Comparison of ENCODE assay signal across 1 cellular context in the genomic region with DNA sequence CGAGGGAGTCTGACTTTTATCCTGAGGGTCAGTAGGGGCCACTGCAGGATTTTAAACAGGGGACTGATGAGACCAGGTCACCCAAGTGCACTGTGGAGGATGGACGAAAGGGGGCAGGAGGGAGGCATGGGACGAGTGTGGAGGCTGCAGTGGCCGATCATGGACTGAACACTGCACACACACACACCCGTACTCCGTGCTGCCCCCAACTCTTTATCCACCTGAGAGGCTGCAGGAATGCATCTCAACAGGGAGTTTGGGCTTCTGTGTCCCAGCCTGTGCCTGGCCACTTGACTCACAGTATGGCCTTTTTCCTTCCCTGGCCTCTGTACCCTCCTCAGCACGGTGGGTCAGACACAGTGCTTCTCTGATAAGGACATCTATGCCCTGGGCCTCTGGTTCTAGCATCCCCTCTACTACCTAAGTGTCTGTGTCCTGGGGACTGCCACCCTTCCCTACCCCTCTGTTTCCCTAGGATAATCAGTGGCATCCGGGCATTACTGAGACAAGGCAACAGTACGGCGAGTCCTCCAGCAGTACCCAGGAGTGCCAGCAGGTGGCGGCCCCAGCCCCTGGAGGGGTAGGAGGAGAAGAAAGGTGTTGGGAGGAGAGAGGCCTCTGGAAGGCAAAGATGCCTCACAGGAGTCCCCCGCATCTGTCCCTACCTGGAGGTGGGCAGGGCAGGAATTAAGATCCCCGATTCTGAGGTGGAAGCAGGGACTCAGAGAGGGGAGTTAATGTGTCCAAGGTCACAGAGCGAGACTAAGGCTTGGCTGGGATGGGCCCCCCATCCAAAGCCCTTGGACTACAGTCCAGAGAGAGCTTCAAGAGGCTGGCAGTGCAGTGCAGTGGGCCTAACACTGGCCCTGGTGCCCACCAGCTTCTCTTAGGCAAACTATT.
A peak's percentile ranks its signal among the peaks of the same experiment; 100 is the strongest.
TF ChIP-seq lines count a peak whose summit lies in the region.

No MANE protein-coding gene starts in this region.

TF ChIP-seq in K562, 482 proteins besides CTCF, POLR2A, EP300 and RAD21 (continued from another document and continues in another):
- TF ChIP-seq ZNF23 (CRISPR knock-in tag; IDR thresholded peaks at IDR 0.05) (no peak), STAG1 (CRISPR knock-in tag; IDR thresholded peaks at IDR 0.05; ENCODE audit: borderline replicate concordance) (peak; percentile 48; the same call in 1 of the 2 replicates), GTF2E2 (tag; IDR thresholded peaks at IDR 0.05) (no peak), TCF3 (CRISPR knock-in tag; IDR thresholded peaks at IDR 0.05) (no peak), ZNF146 (CRISPR knock-in tag; IDR thresholded peaks at IDR 0.05; ENCODE audit: unreplicated experiment) (no peak), ZC3H4 (CRISPR knock-in tag; IDR thresholded peaks at IDR 0.05; ENCODE audit: borderline replicate concordance) (no peak), ARHGAP35 (IDR thresholded peaks at IDR 0.05; ENCODE audit: partially characterized antibody) (no peak), POLR3A (IDR thresholded peaks at IDR 0.05; ENCODE audit: borderline replicate concordance, extremely low read depth, insufficient read depth, insufficient read length) (no peak), SP2 (IDR thresholded peaks at IDR 0.05; ENCODE audit: extremely low read depth, low read depth, low read length, poor library complexity, severe bottlenecking) (no peak), PHF20 (IDR thresholded peaks at IDR 0.05; ENCODE audit: partially characterized antibody) (no peak), DNMT1 (IDR thresholded peaks at IDR 0.05) (0 out of 2 replicates have a peak, but pooled peaks have one; percentile 32), SIN3B (IDR thresholded peaks at IDR 0.05; ENCODE audit: low read depth) (no peak), HNRNPLL (IDR thresholded peaks at IDR 0.05; ENCODE audit: low read depth, low read length, poor library complexity, severe bottlenecking) (no peak), KLF13 (tag; IDR thresholded peaks at IDR 0.05; ENCODE audit: borderline replicate concordance, low read depth) (no peak), CHCHD3 (CRISPR knock-in tag; IDR thresholded peaks at IDR 0.05) (no peak), ZSCAN32 (CRISPR knock-in tag; IDR thresholded peaks at IDR 0.05) (no peak), POLR2G (IDR thresholded peaks at IDR 0.05; ENCODE audit: low read depth, low read length) (no peak), ZFP36 (IDR thresholded peaks at IDR 0.05; ENCODE audit: low read depth, low read length, partially characterized antibody) (no peak), SMAD1 (IDR thresholded peaks at IDR 0.05; ENCODE audit: low read depth, low read length, partially characterized antibody) (no peak), SOX6 (IDR thresholded peaks at IDR 0.05) (no peak), SRSF9 (IDR thresholded peaks at IDR 0.05; ENCODE audit: borderline replicate concordance, low read depth, low read length) (no peak)
- TF ChIP-seq, protein P1, sequence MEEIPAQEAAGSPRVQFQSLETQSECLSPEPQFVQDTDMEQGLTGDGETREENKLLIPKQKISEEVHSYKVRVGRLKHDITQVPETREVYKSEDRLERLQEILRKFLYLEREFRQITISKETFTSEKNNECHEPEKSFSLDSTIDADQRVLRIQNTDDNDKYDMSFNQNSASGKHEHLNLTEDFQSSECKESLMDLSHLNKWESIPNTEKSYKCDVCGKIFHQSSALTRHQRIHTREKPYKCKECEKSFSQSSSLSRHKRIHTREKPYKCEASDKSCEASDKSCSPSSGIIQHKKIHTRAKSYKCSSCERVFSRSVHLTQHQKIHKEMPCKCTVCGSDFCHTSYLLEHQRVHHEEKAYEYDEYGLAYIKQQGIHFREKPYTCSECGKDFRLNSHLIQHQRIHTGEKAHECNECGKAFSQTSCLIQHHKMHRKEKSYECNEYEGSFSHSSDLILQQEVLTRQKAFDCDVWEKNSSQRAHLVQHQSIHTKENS (CRISPR knock-in tag; IDR thresholded peaks at IDR 0.05) = no peak
- TF ChIP-seq, protein P2, sequence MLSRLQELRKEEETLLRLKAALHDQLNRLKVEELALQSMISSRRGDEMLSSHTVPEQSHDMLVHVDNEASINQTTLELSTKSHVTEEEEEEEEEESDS (CRISPR knock-in tag; IDR thresholded peaks at IDR 0.05) = no peak
- TF ChIP-seq, protein P3, sequence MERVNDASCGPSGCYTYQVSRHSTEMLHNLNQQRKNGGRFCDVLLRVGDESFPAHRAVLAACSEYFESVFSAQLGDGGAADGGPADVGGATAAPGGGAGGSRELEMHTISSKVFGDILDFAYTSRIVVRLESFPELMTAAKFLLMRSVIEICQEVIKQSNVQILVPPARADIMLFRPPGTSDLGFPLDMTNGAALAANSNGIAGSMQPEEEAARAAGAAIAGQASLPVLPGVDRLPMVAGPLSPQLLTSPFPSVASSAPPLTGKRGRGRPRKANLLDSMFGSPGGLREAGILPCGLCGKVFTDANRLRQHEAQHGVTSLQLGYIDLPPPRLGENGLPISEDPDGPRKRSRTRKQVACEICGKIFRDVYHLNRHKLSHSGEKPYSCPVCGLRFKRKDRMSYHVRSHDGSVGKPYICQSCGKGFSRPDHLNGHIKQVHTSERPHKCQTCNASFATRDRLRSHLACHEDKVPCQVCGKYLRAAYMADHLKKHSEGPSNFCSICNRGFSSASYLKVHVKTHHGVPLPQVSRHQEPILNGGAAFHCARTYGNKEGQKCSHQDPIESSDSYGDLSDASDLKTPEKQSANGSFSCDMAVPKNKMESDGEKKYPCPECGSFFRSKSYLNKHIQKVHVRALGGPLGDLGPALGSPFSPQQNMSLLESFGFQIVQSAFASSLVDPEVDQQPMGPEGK (CRISPR knock-in tag; IDR thresholded peaks at IDR 0.05; ENCODE audit: borderline replicate concordance) = no peak
- TF ChIP-seq, protein P4, sequence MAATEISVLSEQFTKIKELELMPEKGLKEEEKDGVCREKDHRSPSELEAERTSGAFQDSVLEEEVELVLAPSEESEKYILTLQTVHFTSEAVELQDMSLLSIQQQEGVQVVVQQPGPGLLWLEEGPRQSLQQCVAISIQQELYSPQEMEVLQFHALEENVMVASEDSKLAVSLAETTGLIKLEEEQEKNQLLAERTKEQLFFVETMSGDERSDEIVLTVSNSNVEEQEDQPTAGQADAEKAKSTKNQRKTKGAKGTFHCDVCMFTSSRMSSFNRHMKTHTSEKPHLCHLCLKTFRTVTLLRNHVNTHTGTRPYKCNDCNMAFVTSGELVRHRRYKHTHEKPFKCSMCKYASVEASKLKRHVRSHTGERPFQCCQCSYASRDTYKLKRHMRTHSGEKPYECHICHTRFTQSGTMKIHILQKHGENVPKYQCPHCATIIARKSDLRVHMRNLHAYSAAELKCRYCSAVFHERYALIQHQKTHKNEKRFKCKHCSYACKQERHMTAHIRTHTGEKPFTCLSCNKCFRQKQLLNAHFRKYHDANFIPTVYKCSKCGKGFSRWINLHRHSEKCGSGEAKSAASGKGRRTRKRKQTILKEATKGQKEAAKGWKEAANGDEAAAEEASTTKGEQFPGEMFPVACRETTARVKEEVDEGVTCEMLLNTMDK (IDR thresholded peaks at IDR 0.05; ENCODE audit: borderline replicate concordance, insufficient read depth, low read depth, low read length, poor library complexity, severe bottlenecking) = no peak
- TF ChIP-seq, protein P5, sequence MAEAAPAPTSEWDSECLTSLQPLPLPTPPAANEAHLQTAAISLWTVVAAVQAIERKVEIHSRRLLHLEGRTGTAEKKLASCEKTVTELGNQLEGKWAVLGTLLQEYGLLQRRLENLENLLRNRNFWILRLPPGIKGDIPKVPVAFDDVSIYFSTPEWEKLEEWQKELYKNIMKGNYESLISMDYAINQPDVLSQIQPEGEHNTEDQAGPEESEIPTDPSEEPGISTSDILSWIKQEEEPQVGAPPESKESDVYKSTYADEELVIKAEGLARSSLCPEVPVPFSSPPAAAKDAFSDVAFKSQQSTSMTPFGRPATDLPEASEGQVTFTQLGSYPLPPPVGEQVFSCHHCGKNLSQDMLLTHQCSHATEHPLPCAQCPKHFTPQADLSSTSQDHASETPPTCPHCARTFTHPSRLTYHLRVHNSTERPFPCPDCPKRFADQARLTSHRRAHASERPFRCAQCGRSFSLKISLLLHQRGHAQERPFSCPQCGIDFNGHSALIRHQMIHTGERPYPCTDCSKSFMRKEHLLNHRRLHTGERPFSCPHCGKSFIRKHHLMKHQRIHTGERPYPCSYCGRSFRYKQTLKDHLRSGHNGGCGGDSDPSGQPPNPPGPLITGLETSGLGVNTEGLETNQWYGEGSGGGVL (CRISPR knock-in tag; IDR thresholded peaks at IDR 0.05) = no peak
- TF ChIP-seq, protein P6, sequence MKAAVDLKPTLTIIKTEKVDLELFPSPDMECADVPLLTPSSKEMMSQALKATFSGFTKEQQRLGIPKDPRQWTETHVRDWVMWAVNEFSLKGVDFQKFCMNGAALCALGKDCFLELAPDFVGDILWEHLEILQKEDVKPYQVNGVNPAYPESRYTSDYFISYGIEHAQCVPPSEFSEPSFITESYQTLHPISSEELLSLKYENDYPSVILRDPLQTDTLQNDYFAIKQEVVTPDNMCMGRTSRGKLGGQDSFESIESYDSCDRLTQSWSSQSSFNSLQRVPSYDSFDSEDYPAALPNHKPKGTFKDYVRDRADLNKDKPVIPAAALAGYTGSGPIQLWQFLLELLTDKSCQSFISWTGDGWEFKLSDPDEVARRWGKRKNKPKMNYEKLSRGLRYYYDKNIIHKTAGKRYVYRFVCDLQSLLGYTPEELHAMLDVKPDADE (conservative IDR thresholded peaks at IDR 0.05; ENCODE audit: control insufficient read depth, low read depth, low read length) = no peak
- TF ChIP-seq, protein P7, sequence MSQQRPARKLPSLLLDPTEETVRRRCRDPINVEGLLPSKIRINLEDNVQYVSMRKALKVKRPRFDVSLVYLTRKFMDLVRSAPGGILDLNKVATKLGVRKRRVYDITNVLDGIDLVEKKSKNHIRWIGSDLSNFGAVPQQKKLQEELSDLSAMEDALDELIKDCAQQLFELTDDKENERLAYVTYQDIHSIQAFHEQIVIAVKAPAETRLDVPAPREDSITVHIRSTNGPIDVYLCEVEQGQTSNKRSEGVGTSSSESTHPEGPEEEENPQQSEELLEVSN (IDR thresholded peaks at IDR 0.05; ENCODE audit: borderline replicate concordance in 1 of 2, extremely low read depth in 1 of 2, insufficient read depth in 1 of 2, insufficient read length in 1 of 2, low read depth in 1 of 2, low read length in 1 of 2, poor library complexity in 1 of 2, severe bottlenecking in 1 of 2) = no peak
- TF ChIP-seq, protein P8, sequence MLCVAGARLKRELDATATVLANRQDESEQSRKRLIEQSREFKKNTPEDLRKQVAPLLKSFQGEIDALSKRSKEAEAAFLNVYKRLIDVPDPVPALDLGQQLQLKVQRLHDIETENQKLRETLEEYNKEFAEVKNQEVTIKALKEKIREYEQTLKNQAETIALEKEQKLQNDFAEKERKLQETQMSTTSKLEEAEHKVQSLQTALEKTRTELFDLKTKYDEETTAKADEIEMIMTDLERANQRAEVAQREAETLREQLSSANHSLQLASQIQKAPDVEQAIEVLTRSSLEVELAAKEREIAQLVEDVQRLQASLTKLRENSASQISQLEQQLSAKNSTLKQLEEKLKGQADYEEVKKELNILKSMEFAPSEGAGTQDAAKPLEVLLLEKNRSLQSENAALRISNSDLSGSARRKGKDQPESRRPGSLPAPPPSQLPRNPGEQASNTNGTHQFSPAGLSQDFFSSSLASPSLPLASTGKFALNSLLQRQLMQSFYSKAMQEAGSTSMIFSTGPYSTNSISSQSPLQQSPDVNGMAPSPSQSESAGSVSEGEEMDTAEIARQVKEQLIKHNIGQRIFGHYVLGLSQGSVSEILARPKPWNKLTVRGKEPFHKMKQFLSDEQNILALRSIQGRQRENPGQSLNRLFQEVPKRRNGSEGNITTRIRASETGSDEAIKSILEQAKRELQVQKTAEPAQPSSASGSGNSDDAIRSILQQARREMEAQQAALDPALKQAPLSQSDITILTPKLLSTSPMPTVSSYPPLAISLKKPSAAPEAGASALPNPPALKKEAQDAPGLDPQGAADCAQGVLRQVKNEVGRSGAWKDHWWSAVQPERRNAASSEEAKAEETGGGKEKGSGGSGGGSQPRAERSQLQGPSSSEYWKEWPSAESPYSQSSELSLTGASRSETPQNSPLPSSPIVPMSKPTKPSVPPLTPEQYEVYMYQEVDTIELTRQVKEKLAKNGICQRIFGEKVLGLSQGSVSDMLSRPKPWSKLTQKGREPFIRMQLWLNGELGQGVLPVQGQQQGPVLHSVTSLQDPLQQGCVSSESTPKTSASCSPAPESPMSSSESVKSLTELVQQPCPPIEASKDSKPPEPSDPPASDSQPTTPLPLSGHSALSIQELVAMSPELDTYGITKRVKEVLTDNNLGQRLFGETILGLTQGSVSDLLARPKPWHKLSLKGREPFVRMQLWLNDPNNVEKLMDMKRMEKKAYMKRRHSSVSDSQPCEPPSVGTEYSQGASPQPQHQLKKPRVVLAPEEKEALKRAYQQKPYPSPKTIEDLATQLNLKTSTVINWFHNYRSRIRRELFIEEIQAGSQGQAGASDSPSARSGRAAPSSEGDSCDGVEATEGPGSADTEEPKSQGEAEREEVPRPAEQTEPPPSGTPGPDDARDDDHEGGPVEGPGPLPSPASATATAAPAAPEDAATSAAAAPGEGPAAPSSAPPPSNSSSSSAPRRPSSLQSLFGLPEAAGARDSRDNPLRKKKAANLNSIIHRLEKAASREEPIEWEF (CRISPR knock-in tag; IDR thresholded peaks at IDR 0.05) = no peak
- TF ChIP-seq, protein P9, sequence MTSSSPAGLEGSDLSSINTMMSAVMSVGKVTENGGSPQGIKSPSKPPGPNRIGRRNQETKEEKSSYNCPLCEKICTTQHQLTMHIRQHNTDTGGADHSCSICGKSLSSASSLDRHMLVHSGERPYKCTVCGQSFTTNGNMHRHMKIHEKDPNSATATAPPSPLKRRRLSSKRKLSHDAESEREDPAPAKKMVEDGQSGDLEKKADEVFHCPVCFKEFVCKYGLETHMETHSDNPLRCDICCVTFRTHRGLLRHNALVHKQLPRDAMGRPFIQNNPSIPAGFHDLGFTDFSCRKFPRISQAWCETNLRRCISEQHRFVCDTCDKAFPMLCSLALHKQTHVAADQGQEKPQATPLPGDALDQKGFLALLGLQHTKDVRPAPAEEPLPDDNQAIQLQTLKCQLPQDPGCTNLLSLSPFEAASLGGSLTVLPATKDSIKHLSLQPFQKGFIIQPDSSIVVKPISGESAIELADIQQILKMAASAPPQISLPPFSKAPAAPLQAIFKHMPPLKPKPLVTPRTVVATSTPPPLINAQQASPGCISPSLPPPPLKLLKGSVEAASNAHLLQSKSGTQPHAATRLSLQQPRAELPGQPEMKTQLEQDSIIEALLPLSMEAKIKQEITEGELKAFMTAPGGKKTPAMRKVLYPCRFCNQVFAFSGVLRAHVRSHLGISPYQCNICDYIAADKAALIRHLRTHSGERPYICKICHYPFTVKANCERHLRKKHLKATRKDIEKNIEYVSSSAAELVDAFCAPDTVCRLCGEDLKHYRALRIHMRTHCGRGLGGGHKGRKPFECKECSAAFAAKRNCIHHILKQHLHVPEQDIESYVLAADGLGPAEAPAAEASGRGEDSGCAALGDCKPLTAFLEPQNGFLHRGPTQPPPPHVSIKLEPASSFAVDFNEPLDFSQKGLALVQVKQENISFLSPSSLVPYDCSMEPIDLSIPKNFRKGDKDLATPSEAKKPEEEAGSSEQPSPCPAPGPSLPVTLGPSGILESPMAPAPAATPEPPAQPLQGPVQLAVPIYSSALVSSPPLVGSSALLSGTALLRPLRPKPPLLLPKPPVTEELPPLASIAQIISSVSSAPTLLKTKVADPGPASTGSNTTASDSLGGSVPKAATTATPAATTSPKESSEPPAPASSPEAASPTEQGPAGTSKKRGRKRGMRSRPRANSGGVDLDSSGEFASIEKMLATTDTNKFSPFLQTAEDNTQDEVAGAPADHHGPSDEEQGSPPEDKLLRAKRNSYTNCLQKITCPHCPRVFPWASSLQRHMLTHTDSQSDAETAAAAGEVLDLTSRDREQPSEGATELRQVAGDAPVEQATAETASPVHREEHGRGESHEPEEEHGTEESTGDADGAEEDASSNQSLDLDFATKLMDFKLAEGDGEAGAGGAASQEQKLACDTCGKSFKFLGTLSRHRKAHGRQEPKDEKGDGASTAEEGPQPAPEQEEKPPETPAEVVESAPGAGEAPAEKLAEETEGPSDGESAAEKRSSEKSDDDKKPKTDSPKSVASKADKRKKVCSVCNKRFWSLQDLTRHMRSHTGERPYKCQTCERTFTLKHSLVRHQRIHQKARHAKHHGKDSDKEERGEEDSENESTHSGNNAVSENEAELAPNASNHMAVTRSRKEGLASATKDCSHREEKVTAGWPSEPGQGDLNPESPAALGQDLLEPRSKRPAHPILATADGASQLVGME (CRISPR knock-in tag; IDR thresholded peaks at IDR 0.05) = no peak
